1 cellular context compared by ENCODE assay signal in genomic region chr3:4748701-4749378, GRCh38.
TF ChIP-seq lines count a peak whose summit lies in the region.

No MANE protein-coding gene starts in this region.

TF ChIP-seq in HepG2, 621 proteins besides CTCF, POLR2A, EP300 and RAD21 (continued from another document and continues in another):
- TF ChIP-seq PRDM10 (CRISPR knock-in tag; IDR thresholded peaks at IDR 0.05; ENCODE audit: low read depth) (no peak), EHMT2 (IDR thresholded peaks at IDR 0.05; ENCODE audit: borderline replicate concordance, low read depth, low read length) (no peak), PHF20 (CRISPR knock-in tag; IDR thresholded peaks at IDR 0.05) (no peak), JUN (CRISPR knock-in tag; IDR thresholded peaks at IDR 0.05) (no peak), NFE2 (CRISPR knock-in tag; IDR thresholded peaks at IDR 0.05) (no peak), ZNF879 (CRISPR knock-in tag; IDR thresholded peaks at IDR 0.05) (no peak), POGZ (CRISPR knock-in tag; IDR thresholded peaks at IDR 0.05) (peak; percentile 61; the same call in 1 of the 2 replicates), DPF2 (CRISPR knock-in tag; IDR thresholded peaks at IDR 0.05; ENCODE audit: borderline replicate concordance, low read depth) (no peak), PHF8 (CRISPR knock-in tag; IDR thresholded peaks at IDR 0.05) (no peak), ZNF350 (CRISPR knock-in tag; IDR thresholded peaks at IDR 0.05; ENCODE audit: borderline replicate concordance, low read depth) (no peak), ATF7-NPFF (CRISPR knock-in tag; IDR thresholded peaks at IDR 0.05; ENCODE audit: low read depth) (0 out of 2 replicates have a peak, but pooled peaks have one; percentile 46), ZNF30 (CRISPR knock-in tag; IDR thresholded peaks at IDR 0.05) (no peak), ZNF7 (CRISPR knock-in tag; IDR thresholded peaks at IDR 0.05) (no peak), SP4 (CRISPR knock-in tag; IDR thresholded peaks at IDR 0.05) (no peak), ELF1 (CRISPR knock-in tag; IDR thresholded peaks at IDR 0.05) (no peak), ZNF790 (CRISPR knock-in tag; IDR thresholded peaks at IDR 0.05; ENCODE audit: borderline replicate concordance) (no peak), NCOR1 (IDR thresholded peaks at IDR 0.05; ENCODE audit: borderline replicate concordance, low read length) (no peak), ZNF530 (CRISPR knock-in tag; IDR thresholded peaks at IDR 0.05; ENCODE audit: low read depth) (no peak), NFRKB (IDR thresholded peaks at IDR 0.05) (no peak), ZNF317 (CRISPR knock-in tag; IDR thresholded peaks at IDR 0.05) (no peak), HOXA7 (CRISPR knock-in tag; IDR thresholded peaks at IDR 0.05) (no peak), SPEN (CRISPR knock-in tag; IDR thresholded peaks at IDR 0.05; ENCODE audit: low read depth) (peak; percentile 47; the same call in 1 of the 2 replicates), XBP1 (CRISPR knock-in tag; IDR thresholded peaks at IDR 0.05) (no peak), ATRX (CRISPR knock-in tag; IDR thresholded peaks at IDR 0.05; ENCODE audit: borderline replicate concordance) (no peak), SRSF9 (IDR thresholded peaks at IDR 0.05; ENCODE audit: borderline replicate concordance, insufficient read depth, low read depth, low read length, poor library complexity, severe bottlenecking) (no peak), RARA (CRISPR knock-in tag; IDR thresholded peaks at IDR 0.05) (peak; percentile 70), DNMT1 (CRISPR knock-in tag; IDR thresholded peaks at IDR 0.05) (no peak), ELF3 (CRISPR knock-in tag; IDR thresholded peaks at IDR 0.05) (peak; percentile 51; the same call in 1 of the 2 replicates), ZNF776 (CRISPR knock-in tag; IDR thresholded peaks at IDR 0.05) (no peak), ZMYM3 (CRISPR knock-in tag; IDR thresholded peaks at IDR 0.05) (peak; percentile 58; the same call in 1 of the 2 replicates), ZFP41 (CRISPR knock-in tag; IDR thresholded peaks at IDR 0.05; ENCODE audit: borderline replicate concordance) (no peak), ZSCAN20 (CRISPR knock-in tag; IDR thresholded peaks at IDR 0.05; ENCODE audit: borderline replicate concordance) (no peak), ZMAT5 (CRISPR knock-in tag; IDR thresholded peaks at IDR 0.05; ENCODE audit: borderline replicate concordance, low read depth) (no peak), PHF21A (CRISPR knock-in tag; IDR thresholded peaks at IDR 0.05) (peak; percentile 57; the same call in 1 of the 2 replicates)
- TF ChIP-seq, protein P1, sequence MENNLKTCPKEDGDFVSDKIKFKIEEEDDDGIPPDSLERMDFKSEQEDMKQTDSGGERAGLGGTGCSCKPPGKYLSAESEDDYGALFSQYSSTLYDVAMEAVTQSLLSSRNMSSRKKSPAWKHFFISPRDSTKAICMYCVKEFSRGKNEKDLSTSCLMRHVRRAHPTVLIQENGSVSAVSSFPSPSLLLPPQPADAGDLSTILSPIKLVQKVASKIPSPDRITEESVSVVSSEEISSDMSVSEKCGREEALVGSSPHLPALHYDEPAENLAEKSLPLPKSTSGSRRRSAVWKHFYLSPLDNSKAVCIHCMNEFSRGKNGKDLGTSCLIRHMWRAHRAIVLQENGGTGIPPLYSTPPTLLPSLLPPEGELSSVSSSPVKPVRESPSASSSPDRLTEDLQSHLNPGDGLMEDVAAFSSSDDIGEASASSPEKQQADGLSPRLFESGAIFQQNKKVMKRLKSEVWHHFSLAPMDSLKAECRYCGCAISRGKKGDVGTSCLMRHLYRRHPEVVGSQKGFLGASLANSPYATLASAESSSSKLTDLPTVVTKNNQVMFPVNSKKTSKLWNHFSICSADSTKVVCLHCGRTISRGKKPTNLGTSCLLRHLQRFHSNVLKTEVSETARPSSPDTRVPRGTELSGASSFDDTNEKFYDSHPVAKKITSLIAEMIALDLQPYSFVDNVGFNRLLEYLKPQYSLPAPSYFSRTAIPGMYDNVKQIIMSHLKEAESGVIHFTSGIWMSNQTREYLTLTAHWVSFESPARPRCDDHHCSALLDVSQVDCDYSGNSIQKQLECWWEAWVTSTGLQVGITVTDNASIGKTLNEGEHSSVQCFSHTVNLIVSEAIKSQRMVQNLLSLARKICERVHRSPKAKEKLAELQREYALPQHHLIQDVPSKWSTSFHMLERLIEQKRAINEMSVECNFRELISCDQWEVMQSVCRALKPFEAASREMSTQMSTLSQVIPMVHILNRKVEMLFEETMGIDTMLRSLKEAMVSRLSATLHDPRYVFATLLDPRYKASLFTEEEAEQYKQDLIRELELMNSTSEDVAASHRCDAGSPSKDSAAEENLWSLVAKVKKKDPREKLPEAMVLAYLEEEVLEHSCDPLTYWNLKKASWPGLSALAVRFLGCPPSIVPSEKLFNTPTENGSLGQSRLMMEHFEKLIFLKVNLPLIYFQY (CRISPR knock-in tag; IDR thresholded peaks at IDR 0.05; ENCODE audit: borderline replicate concordance): peak; percentile 89; the same call in 1 of the 2 replicates
- TF ChIP-seq, protein P2, sequence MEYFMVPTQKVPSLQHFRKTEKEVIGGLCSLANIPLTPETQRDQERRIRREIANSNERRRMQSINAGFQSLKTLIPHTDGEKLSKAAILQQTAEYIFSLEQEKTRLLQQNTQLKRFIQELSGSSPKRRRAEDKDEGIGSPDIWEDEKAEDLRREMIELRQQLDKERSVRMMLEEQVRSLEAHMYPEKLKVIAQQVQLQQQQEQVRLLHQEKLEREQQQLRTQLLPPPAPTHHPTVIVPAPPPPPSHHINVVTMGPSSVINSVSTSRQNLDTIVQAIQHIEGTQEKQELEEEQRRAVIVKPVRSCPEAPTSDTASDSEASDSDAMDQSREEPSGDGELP (IDR thresholded peaks at IDR 0.05; ENCODE audit: borderline replicate concordance, low read depth): no peak; the same call in 1 of the 2 replicates
- TF ChIP-seq, protein P3, sequence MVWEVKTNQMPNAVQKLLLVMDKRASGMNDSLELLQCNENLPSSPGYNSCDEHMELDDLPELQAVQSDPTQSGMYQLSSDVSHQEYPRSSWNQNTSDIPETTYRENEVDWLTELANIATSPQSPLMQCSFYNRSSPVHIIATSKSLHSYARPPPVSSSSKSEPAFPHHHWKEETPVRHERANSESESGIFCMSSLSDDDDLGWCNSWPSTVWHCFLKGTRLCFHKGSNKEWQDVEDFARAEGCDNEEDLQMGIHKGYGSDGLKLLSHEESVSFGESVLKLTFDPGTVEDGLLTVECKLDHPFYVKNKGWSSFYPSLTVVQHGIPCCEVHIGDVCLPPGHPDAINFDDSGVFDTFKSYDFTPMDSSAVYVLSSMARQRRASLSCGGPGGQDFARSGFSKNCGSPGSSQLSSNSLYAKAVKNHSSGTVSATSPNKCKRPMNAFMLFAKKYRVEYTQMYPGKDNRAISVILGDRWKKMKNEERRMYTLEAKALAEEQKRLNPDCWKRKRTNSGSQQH (CRISPR knock-in tag; IDR thresholded peaks at IDR 0.05; ENCODE audit: low read depth): no peak
- TF ChIP-seq, protein P4, sequence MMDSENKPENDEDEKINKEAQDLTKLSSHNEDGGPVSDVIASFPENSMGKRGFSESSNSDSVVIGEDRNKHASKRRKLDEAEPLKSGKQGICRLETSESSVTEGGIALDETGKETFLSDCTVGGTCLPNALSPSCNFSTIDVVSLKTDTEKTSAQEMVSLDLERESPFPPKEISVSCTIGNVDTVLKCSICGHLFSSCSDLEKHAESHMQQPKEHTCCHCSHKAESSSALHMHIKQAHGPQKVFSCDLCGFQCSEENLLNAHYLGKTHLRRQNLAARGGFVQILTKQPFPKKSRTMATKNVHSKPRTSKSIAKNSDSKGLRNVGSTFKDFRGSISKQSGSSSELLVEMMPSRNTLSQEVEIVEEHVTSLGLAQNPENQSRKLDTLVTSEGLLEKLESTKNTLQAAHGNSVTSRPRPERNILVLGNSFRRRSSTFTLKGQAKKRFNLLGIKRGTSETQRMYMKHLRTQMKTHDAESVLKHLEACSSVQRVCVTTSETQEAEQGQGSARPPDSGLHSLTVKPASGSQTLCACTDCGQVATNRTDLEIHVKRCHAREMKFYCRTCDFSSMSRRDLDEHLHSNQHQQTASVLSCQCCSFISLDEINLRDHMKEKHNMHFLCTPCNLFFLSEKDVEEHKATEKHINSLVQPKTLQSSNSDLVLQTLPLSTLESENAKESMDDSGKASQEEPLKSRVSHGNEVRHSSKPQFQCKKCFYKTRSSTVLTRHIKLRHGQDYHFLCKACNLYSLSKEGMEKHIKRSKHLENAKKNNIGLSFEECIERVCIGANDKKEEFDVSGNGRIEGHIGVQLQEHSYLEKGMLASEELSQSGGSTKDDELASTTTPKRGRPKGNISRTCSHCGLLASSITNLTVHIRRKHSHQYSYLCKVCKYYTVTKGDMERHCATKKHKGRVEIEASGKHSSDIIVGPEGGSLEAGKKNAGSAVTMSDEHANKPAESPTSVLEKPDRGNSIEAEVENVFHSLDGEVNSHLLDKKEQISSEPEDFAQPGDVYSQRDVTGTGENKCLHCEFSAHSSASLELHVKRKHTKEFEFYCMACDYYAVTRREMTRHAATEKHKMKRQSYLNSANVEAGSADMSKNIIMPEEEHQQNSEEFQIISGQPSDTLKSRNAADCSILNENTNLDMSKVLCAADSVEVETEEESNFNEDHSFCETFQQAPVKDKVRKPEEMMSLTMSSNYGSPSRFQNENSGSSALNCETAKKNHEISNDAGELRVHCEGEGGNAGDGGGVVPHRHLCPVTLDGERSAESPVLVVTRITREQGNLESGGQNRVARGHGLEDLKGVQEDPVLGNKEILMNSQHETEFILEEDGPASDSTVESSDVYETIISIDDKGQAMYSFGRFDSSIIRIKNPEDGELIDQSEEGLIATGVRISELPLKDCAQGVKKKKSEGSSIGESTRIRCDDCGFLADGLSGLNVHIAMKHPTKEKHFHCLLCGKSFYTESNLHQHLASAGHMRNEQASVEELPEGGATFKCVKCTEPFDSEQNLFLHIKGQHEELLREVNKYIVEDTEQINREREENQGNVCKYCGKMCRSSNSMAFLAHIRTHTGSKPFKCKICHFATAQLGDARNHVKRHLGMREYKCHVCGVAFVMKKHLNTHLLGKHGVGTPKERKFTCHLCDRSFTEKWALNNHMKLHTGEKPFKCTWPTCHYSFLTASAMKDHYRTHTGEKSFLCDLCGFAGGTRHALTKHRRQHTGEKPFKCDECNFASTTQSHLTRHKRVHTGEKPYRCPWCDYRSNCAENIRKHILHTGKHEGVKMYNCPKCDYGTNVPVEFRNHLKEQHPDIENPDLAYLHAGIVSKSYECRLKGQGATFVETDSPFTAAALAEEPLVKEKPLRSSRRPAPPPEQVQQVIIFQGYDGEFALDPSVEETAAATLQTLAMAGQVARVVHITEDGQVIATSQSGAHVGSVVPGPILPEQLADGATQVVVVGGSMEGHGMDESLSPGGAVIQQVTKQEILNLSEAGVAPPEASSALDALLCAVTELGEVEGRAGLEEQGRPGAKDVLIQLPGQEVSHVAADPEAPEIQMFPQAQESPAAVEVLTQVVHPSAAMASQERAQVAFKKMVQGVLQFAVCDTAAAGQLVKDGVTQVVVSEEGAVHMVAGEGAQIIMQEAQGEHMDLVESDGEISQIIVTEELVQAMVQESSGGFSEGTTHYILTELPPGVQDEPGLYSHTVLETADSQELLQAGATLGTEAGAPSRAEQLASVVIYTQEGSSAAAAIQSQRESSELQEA (CRISPR knock-in tag; IDR thresholded peaks at IDR 0.05; ENCODE audit: not compliant biosample characterization): no peak
- TF ChIP-seq, protein P5, sequence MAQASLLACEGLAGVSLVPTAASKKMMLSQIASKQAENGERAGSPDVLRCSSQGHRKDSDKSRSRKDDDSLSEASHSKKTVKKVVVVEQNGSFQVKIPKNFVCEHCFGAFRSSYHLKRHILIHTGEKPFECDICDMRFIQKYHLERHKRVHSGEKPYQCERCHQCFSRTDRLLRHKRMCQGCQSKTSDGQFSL (CRISPR knock-in tag; IDR thresholded peaks at IDR 0.05): no peak
- TF ChIP-seq, protein P6, sequence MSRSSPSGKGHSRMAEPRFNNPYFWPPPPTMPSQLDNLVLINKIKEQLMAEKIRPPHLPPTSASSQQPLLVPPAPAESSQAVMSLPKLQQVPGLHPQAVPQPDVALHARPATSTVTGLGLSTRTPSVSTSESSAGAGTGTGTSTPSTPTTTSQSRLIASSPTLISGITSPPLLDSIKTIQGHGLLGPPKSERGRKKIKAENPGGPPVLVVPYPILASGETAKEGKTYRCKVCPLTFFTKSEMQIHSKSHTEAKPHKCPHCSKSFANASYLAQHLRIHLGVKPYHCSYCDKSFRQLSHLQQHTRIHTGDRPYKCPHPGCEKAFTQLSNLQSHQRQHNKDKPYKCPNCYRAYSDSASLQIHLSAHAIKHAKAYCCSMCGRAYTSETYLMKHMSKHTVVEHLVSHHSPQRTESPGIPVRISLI (CRISPR knock-in tag; IDR thresholded peaks at IDR 0.05; ENCODE audit: borderline replicate concordance): no peak
- TF ChIP-seq, protein P7, sequence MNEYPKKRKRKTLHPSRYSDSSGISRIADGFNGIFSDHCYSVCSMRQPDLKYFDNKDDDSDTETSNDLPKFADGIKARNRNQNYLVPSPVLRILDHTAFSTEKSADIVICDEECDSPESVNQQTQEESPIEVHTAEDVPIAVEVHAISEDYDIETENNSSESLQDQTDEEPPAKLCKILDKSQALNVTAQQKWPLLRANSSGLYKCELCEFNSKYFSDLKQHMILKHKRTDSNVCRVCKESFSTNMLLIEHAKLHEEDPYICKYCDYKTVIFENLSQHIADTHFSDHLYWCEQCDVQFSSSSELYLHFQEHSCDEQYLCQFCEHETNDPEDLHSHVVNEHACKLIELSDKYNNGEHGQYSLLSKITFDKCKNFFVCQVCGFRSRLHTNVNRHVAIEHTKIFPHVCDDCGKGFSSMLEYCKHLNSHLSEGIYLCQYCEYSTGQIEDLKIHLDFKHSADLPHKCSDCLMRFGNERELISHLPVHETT (CRISPR knock-in tag; conservative IDR thresholded peaks at IDR 0.05): no peak
